Comparison of ENCODE assay signal across 37 cellular contexts in the genomic region with DNA sequence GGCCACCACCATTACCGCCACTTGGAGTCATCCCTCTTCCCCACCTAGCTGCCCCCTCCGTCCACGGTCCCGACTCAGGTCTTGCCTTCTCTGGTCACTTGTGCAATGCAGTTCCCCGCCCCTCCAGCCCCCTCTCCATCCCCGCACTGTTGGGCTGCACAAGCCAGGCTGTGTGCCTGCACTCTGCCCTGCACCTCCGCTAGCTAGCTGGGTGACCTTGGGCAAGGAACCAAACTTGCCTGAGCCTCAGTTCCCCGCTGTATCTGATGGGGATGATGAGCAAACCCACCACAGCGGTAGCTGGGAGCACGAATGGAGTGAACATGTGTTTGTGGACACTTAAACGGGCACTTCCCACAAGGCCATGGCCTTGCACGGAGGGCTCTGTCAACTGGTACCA. TPM values are rescaled to one million over a fixed set of nuclear protein-coding genes. Genes with fewer than 3 reads are reported as not detected.
"Had no signal": no experiment of that assay in that cellular context is flagged by ENCODE, and none has a peak within 500 bp of the region (broad histone marks: within the 10 kb centered on the region; RNA-seq: fewer than 3 reads in every experiment).

No MANE protein-coding gene starts in this region.

- H3K27ac ChIP-seq: brain microvascular endothelial cell, coronary artery, dorsolateral prefrontal cortex, esophagus muscularis mucosa, foreskin keratinocyte, gastrocnemius medialis, heart left ventricle, WERI-Rb-1 had no signal

- H3K27me3 Mint-ChIP-seq: activated B cell treated with CpG ODN at 0.5 μM for 24 hours; activated naive CD8-positive, alpha-beta T cell; activated T-helper 17 cell treated with anti-CD3 and anti-CD28 coated beads, Interleukin-2, amount 50 U/mL, for 72 hours; T-helper 17 cell had no signal

- H3K36me3 ChIP-seq: brain microvascular endothelial cell, gastrocnemius medialis, heart left ventricle, WERI-Rb-1 had no signal

- H3K9me3 Mint-ChIP-seq: activated B cell treated with CpG ODN at 0.5 μM for 24 hours; activated CD4-positive, alpha-beta memory T cell treated with anti-CD3 and anti-CD28 coated beads for 36 hours; activated CD4-positive, alpha-beta T cell treated with anti-CD3 and anti-CD28 coated beads, Interleukin-2, amount 10 ng/mL, durations not matched to agents 24 days and 14 days; activated T-cell treated with anti-CD3 and anti-CD28 coated beads, Interleukin-2, amount 50 U/mL, for 4 hours; activated T-helper 17 cell treated with anti-CD3 and anti-CD28 coated beads, Interleukin-2, amount 50 U/mL, for 72 hours; central memory CD8-positive, alpha-beta T cell; dendritic cell treated with granulocyte-macrophage colony-stimulating factor and Interleukin-4, amounts not matched to agents 40 ng/mL and 50 ng/mL, for 4 days; T-helper 2 cell treated with Interferon-gamma antibody and Interleukin-4, amounts not matched to agents 5 μg/mL and 100 μg/mL, for 36 hours had no signal

- H3K27ac Mint-ChIP-seq: activated CD4-positive, alpha-beta memory T cell treated with anti-CD3 and anti-CD28 coated beads for 36 hours; activated CD4-positive, alpha-beta T cell treated with anti-CD3 and anti-CD28 coated beads for 36 hours; activated CD4-positive, alpha-beta T cell treated with anti-CD3 and anti-CD28 coated beads, Interleukin-2, amount 10 ng/mL, durations not matched to agents 24 days and 14 days; activated naive CD8-positive, alpha-beta T cell; activated T-helper 17 cell treated with anti-CD3 and anti-CD28 coated beads, Interleukin-2, amount 50 U/mL, for 72 hours; dendritic cell treated with granulocyte-macrophage colony-stimulating factor and Interleukin-4, amounts not matched to agents 40 ng/mL and 50 ng/mL, for 4 days; T-helper 17 cell; T-helper 2 cell treated with Interferon-gamma antibody and Interleukin-4, amounts not matched to agents 5 μg/mL and 100 μg/mL, for 36 hours had no signal

- H3K36me3 Mint-ChIP-seq: activated naive CD8-positive, alpha-beta T cell had no signal

- H3K9me3 ChIP-seq: esophagus muscularis mucosa, gastrocnemius medialis, heart left ventricle had no signal

- H3K27me3 ChIP-seq: brain microvascular endothelial cell had no signal

- DNase-seq: activated B cell treated with CpG ODN at 0.5 μM for 24 hours; activated CD4-positive, alpha-beta memory T cell treated with anti-CD3 and anti-CD28 coated beads for 36 hours; activated CD4-positive, alpha-beta T cell treated with anti-CD3 and anti-CD28 coated beads for 36 hours; activated CD4-positive, alpha-beta T cell treated with anti-CD3 and anti-CD28 coated beads, Interleukin-2, amount 10 ng/mL, durations not matched to agents 24 days and 14 days; activated CD8-positive, alpha-beta memory T cell treated with anti-CD3 and anti-CD28 coated beads for 24 hours; activated effector memory CD4-positive, alpha-beta T cell treated with Interleukin-2 at 50 U/mL for 16 hours; activated gamma-delta T cell treated with Interleukin-2 at 50 U/mL for 16 hours; activated naive CD4-positive, alpha-beta T cell treated with anti-CD3 and anti-CD28 coated beads, Interleukin-2, amount 50 U/mL, for 16 hours; activated naive CD4-positive, alpha-beta T cell treated with Interleukin-2 at 50 U/mL for 16 hours; activated T-cell treated with anti-CD3 and anti-CD28 coated beads, Interleukin-2, amount 50 U/mL, for 4 hours; amniotic stem cell; anterior cingulate cortex; brain microvascular endothelial cell; dorsolateral prefrontal cortex; effector memory CD4-positive, alpha-beta T cell; erythroblast; foreskin keratinocyte; gastrocnemius medialis; glutamatergic neuron; heart left ventricle; T-helper 1 cell; T-helper 17 cell; T1000; WERI-Rb-1 had no signal

- H3K4me3 ChIP-seq: coronary artery, dorsolateral prefrontal cortex, esophagus muscularis mucosa, gastrocnemius medialis, heart left ventricle had no signal

- FAIRE-seq: astrocyte, bronchial epithelial cell had no signal

- ATAC-seq: activated CD4-positive, alpha-beta T cell treated with anti-CD3 and anti-CD28 coated beads for 36 hours; activated CD4-positive, CD25-positive, alpha-beta regulatory T cell treated with anti-CD3 and anti-CD28 coated beads, Interleukin-2, amount 50 U/mL, for 24 hours; activated T-cell treated with anti-CD3 and anti-CD28 coated beads, Interleukin-2, amount 50 U/mL, for 4 hours; activated T-helper 17 cell treated with anti-CD3 and anti-CD28 coated beads, Interleukin-2, amount 50 U/mL, for 72 hours; foreskin keratinocyte; gastrocnemius medialis; heart left ventricle; T-helper 17 cell had no signal

- H3K4me1 Mint-ChIP-seq: activated T-helper 17 cell treated with anti-CD3 and anti-CD28 coated beads, Interleukin-2, amount 50 U/mL, for 72 hours had no signal

- H3K4me3 Mint-ChIP-seq: activated B cell treated with CpG ODN at 0.5 μM for 24 hours; activated CD4-positive, alpha-beta memory T cell treated with anti-CD3 and anti-CD28 coated beads for 36 hours; activated CD4-positive, alpha-beta T cell treated with anti-CD3 and anti-CD28 coated beads for 36 hours; activated CD4-positive, alpha-beta T cell treated with anti-CD3 and anti-CD28 coated beads, Interleukin-2, amount 10 ng/mL, durations not matched to agents 24 days and 14 days; activated naive CD8-positive, alpha-beta T cell; activated T-cell treated with anti-CD3 and anti-CD28 coated beads, Interleukin-2, amount 50 U/mL, for 4 hours; activated T-helper 17 cell treated with anti-CD3 and anti-CD28 coated beads, Interleukin-2, amount 50 U/mL, for 72 hours; central memory CD8-positive, alpha-beta T cell; dendritic cell treated with granulocyte-macrophage colony-stimulating factor and Interleukin-4, amounts not matched to agents 40 ng/mL and 50 ng/mL, for 4 days; T-helper 17 cell; T-helper 2 cell treated with Interferon-gamma antibody and Interleukin-4, amounts not matched to agents 5 μg/mL and 100 μg/mL, for 36 hours had no signal

RNA-seq across cellular contexts. Expression of a gene that starts 6.6 kb away (rescaled TPM):
- total RNA-seq: activated B cell treated with CpG ODN at 0.5 μM for 24 hours; activated CD4-positive, alpha-beta memory T cell treated with anti-CD3 and anti-CD28 coated beads for 36 hours; activated CD4-positive, alpha-beta T cell treated with anti-CD3 and anti-CD28 coated beads for 36 hours; activated CD4-positive, alpha-beta T cell treated with anti-CD3 and anti-CD28 coated beads, Interleukin-2, amount 10 ng/mL, durations not matched to agents 24 days and 14 days; activated T-cell treated with anti-CD3 and anti-CD28 coated beads, Interleukin-2, amount 50 U/mL, for 4 hours; activated T-helper 17 cell treated with anti-CD3 and anti-CD28 coated beads, Interleukin-2, amount 50 U/mL, for 72 hours; astrocyte; bronchial epithelial cell; cardiac septum; cerebellum; esophagus muscularis mucosa; foreskin keratinocyte; gastrocnemius medialis; heart left ventricle; T-helper 17 cell had no signal
- polyA plus RNA-seq: adipose tissue, foreskin keratinocyte, heart left ventricle had no signal

RNA-seq across cellular contexts. Expression of a gene that starts 11.7 kb away (rescaled TPM):
- total RNA-seq: activated B cell treated with CpG ODN at 0.5 μM for 24 hours; activated CD4-positive, alpha-beta T cell treated with anti-CD3 and anti-CD28 coated beads for 36 hours; activated CD4-positive, alpha-beta T cell treated with anti-CD3 and anti-CD28 coated beads, Interleukin-2, amount 10 ng/mL, durations not matched to agents 24 days and 14 days; activated T-cell treated with anti-CD3 and anti-CD28 coated beads, Interleukin-2, amount 50 U/mL, for 4 hours; activated T-helper 17 cell treated with anti-CD3 and anti-CD28 coated beads, Interleukin-2, amount 50 U/mL, for 72 hours; cardiac septum; cerebellum; esophagus muscularis mucosa; gastrocnemius medialis; heart left ventricle; T-helper 17 cell had no signal
- polyA plus RNA-seq: heart left ventricle had no signal

RNA-seq across cellular contexts. Expression of a gene that starts 23.6 kb away (rescaled TPM):
- total RNA-seq: activated B cell treated with CpG ODN at 0.5 μM for 24 hours; activated CD4-positive, alpha-beta memory T cell treated with anti-CD3 and anti-CD28 coated beads for 36 hours; activated CD4-positive, alpha-beta T cell treated with anti-CD3 and anti-CD28 coated beads for 36 hours; activated CD4-positive, alpha-beta T cell treated with anti-CD3 and anti-CD28 coated beads, Interleukin-2, amount 10 ng/mL, durations not matched to agents 24 days and 14 days; activated T-cell treated with anti-CD3 and anti-CD28 coated beads, Interleukin-2, amount 50 U/mL, for 4 hours; activated T-helper 17 cell treated with anti-CD3 and anti-CD28 coated beads, Interleukin-2, amount 50 U/mL, for 72 hours; astrocyte; bronchial epithelial cell; cardiac septum; cerebellum; esophagus muscularis mucosa; foreskin keratinocyte; gastrocnemius medialis; heart left ventricle; T-helper 17 cell had no signal
- polyA plus RNA-seq: foreskin keratinocyte, heart left ventricle had no signal

RNA-seq across cellular contexts. Expression of a gene that starts 26.4 kb away (rescaled TPM):
- total RNA-seq: activated CD4-positive, alpha-beta T cell treated with anti-CD3 and anti-CD28 coated beads, Interleukin-2, amount 10 ng/mL, durations not matched to agents 24 days and 14 days; T-helper 17 cell had no signal
